Comparison of ENCODE assay signal across 1 cellular context in genomic region chr15:33148129-33148850, GRCh38.
TF ChIP-seq lines count a peak whose summit lies in the region.

No MANE protein-coding gene starts in this region.

TF ChIP-seq in SK-N-SH treated with all-trans-retinoic acid at 6 μM for 48 hours, 23 proteins besides CTCF, POLR2A, EP300 and RAD21 (continued from another document):
- TF ChIP-seq CSRNP3 (CRISPR knock-in tag; IDR thresholded peaks at IDR 0.05): no peak
- no peak for TF ChIP-seq GLIS3 (CRISPR knock-in tag; IDR thresholded peaks at IDR 0.05)
- TF ChIP-seq BACH2 (CRISPR knock-in tag; IDR thresholded peaks at IDR 0.05; ENCODE audit: borderline replicate concordance): no peak
- TF ChIP-seq TOX (CRISPR knock-in tag; IDR thresholded peaks at IDR 0.05; ENCODE audit: borderline replicate concordance): no peak
